ENCODE assay signal across 23 cellular contexts in the genomic region with DNA sequence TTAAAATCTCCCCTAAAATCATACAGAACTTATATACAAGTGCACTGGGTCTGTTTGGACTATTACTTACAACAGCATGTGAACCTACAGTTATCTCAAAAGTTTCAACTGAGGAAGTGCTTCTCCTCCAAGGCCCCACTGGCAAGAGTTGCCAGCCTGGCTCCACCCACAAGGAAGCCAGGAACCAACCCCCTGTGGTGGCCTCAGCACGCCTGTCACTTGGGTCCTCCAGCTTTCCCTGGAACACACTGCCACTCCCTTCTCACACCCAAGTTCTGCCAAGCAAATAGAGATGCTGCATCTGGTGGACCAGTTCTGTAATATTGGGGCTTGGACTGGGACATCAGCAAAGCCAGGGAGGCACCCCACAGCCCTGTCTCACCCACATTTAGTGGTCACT.
A peak's percentile ranks its signal among the peaks of the same experiment; 100 is the strongest.
DNase-seq lines count a peak whose midpoint lies in the region; ATAC-seq and TF ChIP-seq lines count a peak whose summit lies in the region.
"Had no signal": no experiment of that assay in that cellular context is flagged by ENCODE, and none has a peak within 500 bp of the region (broad histone marks: within the 10 kb centered on the region; RNA-seq: fewer than 3 reads in every experiment).

No MANE protein-coding gene starts in this region.

- TF ChIP-seq CTCF in gastrocnemius medialis (IDR thresholded peaks at IDR 0.05 in 4 of 5, conservative IDR thresholded peaks at IDR 0.05 in 1 of 5): no peak

- H3K4me1 ChIP-seq in gastrocnemius medialis: peaks cover 41 to 42% of the 10 kb centered on the region in 2 donors
- H3K4me1 ChIP-seq: colonic mucosa had no signal

- no peaks in the 10 kb centered on the region for H3K9me3 ChIP-seq in gastrocnemius medialis
- H3K9me3 ChIP-seq: colonic mucosa, ovary, thoracic aorta had no signal

- no peak overlapping the region for H3K4me3 ChIP-seq in gastrocnemius medialis
- H3K4me3 ChIP-seq: colonic mucosa, ovary, thoracic aorta had no signal

- in situ Hi-C loops in gastrocnemius medialis (cut with MboI; ENCODE audit: low sequenced_read_pairs in 4 of 4): no loop called here

- no peaks in the 10 kb centered on the region for H3K27me3 ChIP-seq in gastrocnemius medialis
- H3K27me3 ChIP-seq: colonic mucosa, ovary had no signal

- peaks cover 0 to 40% of the 10 kb centered on the region in 2 donors for H3K36me3 ChIP-seq in gastrocnemius medialis
- H3K36me3 ChIP-seq: colonic mucosa, ovary had no signal

- no peak for TF ChIP-seq POLR2A in gastrocnemius medialis (IDR thresholded peaks at IDR 0.05)

- DNase-seq in NOMO-1 treated with DMSO at 0.1 percent for 48 hours (lab: John Stamatoyannopoulos, UW; ENCODE audit: unreplicated experiment): peak; percentile 9
- DNase-seq in NOMO-1 treated with dmso at 0.1 percent for 144 hours (lab: John Stamatoyannopoulos, UW; ENCODE audit: unreplicated experiment): no peak
- DNase-seq in NCI-H69 (lab: John Stamatoyannopoulos, UW): peak; percentile 63
- no peak for DNase-seq in left cardiac atrium
- DNase-seq in gastrocnemius medialis: no peak
- DNase-seq in inferior parietal cortex (ENCODE audit: extremely low spot score): no peak
- DNase-seq: activated gamma-delta T cell; colonic mucosa; GDM1; mesenchymal stem cell; naive thymus-derived CD8-positive, alpha-beta T cell; NCI-H1105 treated with DMSO at 0.1 percent for 48 hours; NCI-H2107; NCI-H510A; ovary; T-cell had no signal

- H3K27ac ChIP-seq in gastrocnemius medialis: peak overlapping the region; percentile 98 to 100 (median 99)
- H3K27ac ChIP-seq: C4-2B, colonic mucosa, KMS-11, ovary, thoracic aorta, VCaP had no signal

- intact Hi-C loops in left cardiac atrium (cut with DNase I) (no loop called here), gastrocnemius medialis (cut with DNase I; ENCODE audit: low total_unique reads) (loop anchor here (1.0 to 10.0 kb wide), 2 partner anchors 18 to 618 kb away; no protein-coding TSS in a partner anchor)

- ATAC-seq in left cardiac atrium: peak; percentile 12 to 13
- no peak for ATAC-seq in gastrocnemius medialis
- no peak for ATAC-seq in HG03095 (IDR thresholded peaks at IDR 0.05; ENCODE audit: unreplicated experiment)
- no peak for ATAC-seq in GM18858 (IDR thresholded peaks at IDR 0.05; ENCODE audit: unreplicated experiment)
- ATAC-seq: naive thymus-derived CD8-positive, alpha-beta T cell; stimulated activated memory B cell treated with anti-CD40 and anti-IgM and Interleukin-4, amounts not matched to agents 10 μg/mL and 1 μg/mL and 100 μg/mL, for 72 hours; T-cell had no signal

Comparison
In these comparisons a context has a peak if more than half of its experiments do, and no peak if none do; other contexts are left out.
1. DNase-seq: peak in NOMO-1 treated with DMSO at 0.1 percent for 48 hours (single experiment) and NCI-H69 (single experiment); none in NOMO-1 treated with dmso at 0.1 percent for 144 hours (single experiment), left cardiac atrium (single experiment), gastrocnemius medialis (0 of 2) and inferior parietal cortex (single experiment).
2. ATAC-seq: peak in left cardiac atrium (2 of 2); none in gastrocnemius medialis (0 of 2), HG03095 (single experiment) and GM18858 (single experiment).